ENCODE assay signal across 9 cellular contexts in the genomic region with DNA sequence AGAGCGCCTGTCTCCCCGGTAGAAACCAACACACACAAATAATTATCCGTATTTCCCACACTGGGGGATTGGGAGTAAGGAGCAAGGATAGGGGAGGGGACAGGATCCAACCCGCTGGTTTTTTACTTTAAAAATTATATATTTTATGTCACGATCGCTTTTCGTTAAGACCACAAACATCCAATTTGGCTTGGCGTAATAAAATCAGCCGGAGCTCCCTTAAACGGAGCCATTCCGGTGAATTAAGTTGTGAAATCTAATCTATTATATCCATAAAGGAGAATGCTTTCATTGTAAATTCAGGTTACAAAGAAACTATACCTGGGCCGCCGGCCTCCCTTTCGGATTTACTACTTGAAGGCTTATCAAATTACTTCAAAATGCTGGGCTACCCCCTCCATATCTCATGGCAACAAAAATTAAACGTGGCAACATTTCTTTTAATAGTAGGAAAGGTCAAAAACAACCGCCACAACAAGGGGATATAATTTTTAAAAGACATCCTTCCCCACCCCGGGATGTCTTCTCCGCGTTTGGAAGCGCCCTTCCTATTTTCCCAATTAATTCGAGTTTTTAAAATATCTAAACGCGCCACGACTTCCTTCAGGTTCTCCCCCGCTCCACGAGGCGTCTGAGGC. TPM values are rescaled to one million over a fixed set of nuclear protein-coding genes. Genes with fewer than 3 reads are reported as not detected.
A peak's percentile ranks its signal among the peaks of the same experiment; 100 is the strongest.
DNase-seq lines count a peak whose midpoint lies in the region; ATAC-seq, FAIRE-seq and TF ChIP-seq lines count a peak whose summit lies in the region.
"Had no signal": no experiment of that assay in that cellular context is flagged by ENCODE, and none has a peak within 500 bp of the region (broad histone marks: within the 10 kb centered on the region; RNA-seq: fewer than 3 reads in every experiment).

No MANE protein-coding gene starts in this region.

- no peak for TF ChIP-seq CTCF in endothelial cell of umbilical vein (IDR thresholded peaks at IDR 0.05; ENCODE audit: extremely low read depth in 1 of 2, insufficient read depth in 1 of 2, low read depth in 1 of 2, low read length in 2 of 2)

- ATAC-seq in naive B cell (ENCODE audit: low read depth in 2 of 2): no peak
- ATAC-seq in sciatic nerve: no peak

- H3K36me3 ChIP-seq in ACC112 (ENCODE audit: insufficient read depth, low read length): no peaks in the 10 kb centered on the region
- H3K36me3 ChIP-seq in endothelial cell of umbilical vein (ENCODE audit: control insufficient read depth in 2 of 2, extremely low read depth in 1 of 2, insufficient read depth in 2 of 2, low read length in 2 of 2): no peaks in the 10 kb centered on the region

- H3K4me2 ChIP-seq in endothelial cell of umbilical vein (ENCODE audit: insufficient read depth, low read length): peak overlapping the region; percentile 59

- TF ChIP-seq POLR2A in endothelial cell of umbilical vein (IDR thresholded peaks at IDR 0.05; ENCODE audit: low read depth, low read length): no peak

- H3K4me3 ChIP-seq in ACC112 (ENCODE audit: low read depth, low read length): peak overlapping the region; percentile 99
- H3K4me3 ChIP-seq in endothelial cell of umbilical vein (replicated peaks in 1 of 3; ENCODE audit: insufficient read depth in 1 of 3, low read depth in 1 of 3, low read length in 3 of 3): peak overlapping the region; percentile 38 to 99 (median 89)

- peaks cover 0 to 2% (median 0%) of the 10 kb centered on the region in 7 donors for H3K9me3 Mint-ChIP-seq in naive B cell

- no peaks in the 10 kb centered on the region for H4K20me1 ChIP-seq in endothelial cell of umbilical vein (replicated peaks; ENCODE audit: control insufficient read depth, extremely low read depth, insufficient read depth, low read length)

- H2AFZ ChIP-seq in ACC112 (ENCODE audit: low read length, unreplicated experiment) (no peak overlapping the region), endothelial cell of umbilical vein (ENCODE audit: low read depth, low read length) (no peak overlapping the region)

- no peaks in the 10 kb centered on the region for H3K9me1 ChIP-seq in endothelial cell of umbilical vein (replicated peaks; ENCODE audit: control insufficient read depth, extremely low read depth, insufficient read depth, low read length)

- H3K9me3 ChIP-seq in endothelial cell of umbilical vein (replicated peaks; ENCODE audit: control insufficient read depth, insufficient read depth, low read length): no peaks in the 10 kb centered on the region

- H3K79me2 ChIP-seq in ACC112 (ENCODE audit: control insufficient read depth, insufficient read depth, low read length, unreplicated experiment): peaks cover 62% of the 10 kb centered on the region
- peaks cover 53% of the 10 kb centered on the region for H3K79me2 ChIP-seq in endothelial cell of umbilical vein (ENCODE audit: control insufficient read depth, insufficient read depth, low read length)

- H3K4me1 ChIP-seq in ACC112 (ENCODE audit: control insufficient read depth, insufficient read depth, low read length, unreplicated experiment) (peaks cover 3% of the 10 kb centered on the region), endothelial cell of umbilical vein (ENCODE audit: control insufficient read depth, extremely low read depth, insufficient read depth, low read length) (peaks cover 33% of the 10 kb centered on the region)

- peak; percentile 16 for DNase-seq in MV-4-11 (lab: John Stamatoyannopoulos, UW)
- peak; percentile 35 for DNase-seq in endothelial cell of umbilical vein (ENCODE audit: low read depth, low spot score)
- DNase-seq in naive B cell: no peak
- DNase-seq in SHP77 (lab: John Stamatoyannopoulos, UW): no peak
- no peak for DNase-seq in sciatic nerve (ENCODE audit: low spot score)
- no peak for DNase-seq in C1 segment of cervical spinal cord (lab: John Stamatoyannopoulos, UW)
- no peak for DNase-seq in activated CD4-positive, CD25-positive, alpha-beta regulatory T cell (lab: John Stamatoyannopoulos, UW)
- DNase-seq: NCI-H1694 had no signal

- peak overlapping the region in 5 of 8 donors; percentile 15 to 61 (median 48) for H3K4me3 Mint-ChIP-seq in naive B cell

- no TSS peak for BruUV-seq in endothelial cell of umbilical vein (replicated peaks; lab: Mats Ljungman, UMichigan)

- H3K27me3 ChIP-seq in ACC112 (ENCODE audit: insufficient read depth, low read length): no peaks in the 10 kb centered on the region
- no peaks in the 10 kb centered on the region for H3K27me3 ChIP-seq in endothelial cell of umbilical vein (ENCODE audit: control insufficient read depth in 2 of 2, insufficient read depth in 2 of 2, low read length in 2 of 2)

- POLR2A ChIA-PET in endothelial cell of umbilical vein (lab: Charles Lee): no interaction called here

- peak overlapping the region; percentile 90 for H3K27ac ChIP-seq in ACC112 (ENCODE audit: low read depth, low read length)
- peak overlapping the region; percentile 62 for H3K27ac ChIP-seq in endothelial cell of umbilical vein (ENCODE audit: insufficient read depth, low read depth, low read length)

- no peak for FAIRE-seq in endothelial cell of umbilical vein (lab: Jason Lieb, UNC)

- CTCF ChIA-PET in endothelial cell of umbilical vein (lab: Charles Lee): interaction anchor here (0.9 to 1.5 kb wide), 3 partner anchors 55 to 142 kb away, joined by 3 to 4 read pairs (median 4); no protein-coding TSS in a partner anchor

- dilution Hi-C loops in endothelial cell of umbilical vein (cut with MboI; ENCODE audit: extremely low pct_ligation_motif_present, low sequenced_read_pairs): no loop called here

- H3K27me3 Mint-ChIP-seq in naive B cell: peaks cover 21 to 55% (median 45%) of the 10 kb centered on the region in 3 donors

- intact Hi-C loops in endothelial cell of umbilical vein (cut with micrococcal nuclease) (no loop called here), sciatic nerve (cut with DNase I) (no loop called here)

- peak overlapping the region in 4 of 6 donors; percentile 7 to 80 (median 56) for H3K27ac Mint-ChIP-seq in naive B cell

- H3K9ac ChIP-seq in endothelial cell of umbilical vein (replicated peaks; ENCODE audit: extremely low read depth, insufficient read depth, low read length): peak overlapping the region; percentile 89

- H3K4me1 Mint-ChIP-seq in naive B cell: peaks cover 13 to 25% (median 19%) of the 10 kb centered on the region in 3 donors

- H3K36me3 Mint-ChIP-seq in naive B cell: peaks cover 0 to 3% of the 10 kb centered on the region in 2 donors

TF ChIP-seq in endothelial cell of umbilical vein, 7 proteins besides CTCF, POLR2A, EP300 and RAD21:
- TF ChIP-seq MYC (IDR thresholded peaks at IDR 0.05; ENCODE audit: low read depth, low read length) (no peak), GATA2 (IDR thresholded peaks at IDR 0.05; ENCODE audit: insufficient read depth, insufficient read length, low read depth, low read length) (no peak), JUN (IDR thresholded peaks at IDR 0.05; ENCODE audit: borderline replicate concordance, insufficient read depth, insufficient read length, low read depth) (no peak), EZH2 (IDR thresholded peaks at IDR 0.05; ENCODE audit: borderline replicate concordance, low read depth, low read length, severe bottlenecking) (no peak), FOS (IDR thresholded peaks at IDR 0.05; ENCODE audit: borderline replicate concordance, insufficient read depth, low read length) (no peak), POLR2AphosphoS5 (IDR thresholded peaks at IDR 0.05; ENCODE audit: insufficient read depth, low read depth, low read length) (no peak)
- TF ChIP-seq, protein P1, sequence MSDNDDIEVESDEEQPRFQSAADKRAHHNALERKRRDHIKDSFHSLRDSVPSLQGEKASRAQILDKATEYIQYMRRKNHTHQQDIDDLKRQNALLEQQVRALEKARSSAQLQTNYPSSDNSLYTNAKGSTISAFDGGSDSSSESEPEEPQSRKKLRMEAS (IDR thresholded peaks at IDR 0.05; ENCODE audit: insufficient read depth, insufficient read length): no peak
TF ChIP-seq in endothelial cell of umbilical vein: peak in this region for 0.

RNA-seq across cellular contexts. Expression of gene SLC38A10, which starts 47.1 kb away (rescaled TPM):
- total RNA-seq in endothelial cell of umbilical vein (109 and 113 TPM in 2 replicates), sciatic nerve (61.6 TPM)
- polyA plus RNA-seq in endothelial cell of umbilical vein (72.7 and 100 TPM in 2 replicates), naive B cell (ENCODE audit: low read depth in 6 of 6) (10 to 100 TPM; 44.0 to 82.0 (median 51.0) TPM)
- polyA plus RNA-seq in endothelial cell of umbilical vein (2011; cell fraction: cytosol; rRNA removed): 50.5 and 59.4 TPM in 2 replicates
- polyA plus RNA-seq in endothelial cell of umbilical vein (2011; cell fraction: nucleus; rRNA removed): 74.5 and 86.9 TPM in 2 replicates
- polyA plus RNA-seq in endothelial cell of umbilical vein (2012): 50.5 and 59.2 TPM in 2 replicates
- polyA minus RNA-seq in endothelial cell of umbilical vein: 78.2 and 115 TPM in 2 replicates
- 58.9 TPM for polyA minus RNA-seq in endothelial cell of umbilical vein (2011; cell fraction: cytosol; rRNA and poly(A)+ RNA removed)
- polyA minus RNA-seq in endothelial cell of umbilical vein (2011; cell fraction: nucleus; rRNA and poly(A)+ RNA removed): 42.9 and 57.6 TPM in 2 replicates

RNA-seq across cellular contexts. Expression of gene BAHCC1, which starts 53.1 kb away (rescaled TPM):
- total RNA-seq in endothelial cell of umbilical vein (10.3 and 11.6 TPM in 2 replicates), sciatic nerve (47.8 TPM)
- polyA plus RNA-seq in endothelial cell of umbilical vein (4.7 and 7.1 TPM in 2 replicates), naive B cell (ENCODE audit: low read depth in 6 of 6) (under 1 TPM in 1 of 6 donors, not detected in 5; 0.07 TPM)
- 3.4 and 5.1 TPM in 2 replicates for polyA plus RNA-seq in endothelial cell of umbilical vein (2011; cell fraction: cytosol; rRNA removed)
- polyA plus RNA-seq in endothelial cell of umbilical vein (2011; cell fraction: nucleus; rRNA removed): 15.2 and 19.3 TPM in 2 replicates
- polyA plus RNA-seq in endothelial cell of umbilical vein (2012): 3.5 and 3.7 TPM in 2 replicates
- polyA minus RNA-seq in endothelial cell of umbilical vein: 7.4 and 14.0 TPM in 2 replicates
- polyA minus RNA-seq in endothelial cell of umbilical vein (2011; cell fraction: cytosol; rRNA and poly(A)+ RNA removed): 8.7 TPM
- 3.3 and 10.0 TPM in 2 replicates for polyA minus RNA-seq in endothelial cell of umbilical vein (2011; cell fraction: nucleus; rRNA and poly(A)+ RNA removed)

Comparison
In these comparisons a context has a peak if more than half of its experiments do, and no peak if none do; other contexts are left out.
1. DNase-seq: peak in MV-4-11 (single experiment) and endothelial cell of umbilical vein (single experiment); none in naive B cell (single experiment), SHP77 (0 of 2), sciatic nerve (single experiment), C1 segment of cervical spinal cord (0 of 14) and activated CD4-positive, CD25-positive, alpha-beta regulatory T cell (0 of 4).